19 cellular contexts compared by ENCODE assay signal in the genomic region with DNA sequence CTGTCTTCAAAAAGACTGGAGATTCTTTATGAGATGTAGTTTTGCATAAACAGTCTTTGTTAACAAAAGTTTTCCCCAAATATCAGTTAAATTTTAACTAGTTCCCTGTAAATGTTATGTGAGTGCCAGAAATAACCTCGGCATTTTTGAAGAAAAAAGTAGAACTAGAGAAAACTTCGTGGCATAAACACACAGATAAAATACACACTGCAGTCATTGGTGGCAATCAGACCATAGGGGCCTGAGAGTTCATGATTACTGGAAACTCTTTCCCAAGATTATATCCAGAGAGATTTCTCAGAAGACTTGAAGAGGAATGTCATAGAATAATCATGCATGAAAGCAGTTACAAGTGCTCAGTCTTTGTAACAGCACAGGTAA.
"Had no signal": no experiment of that assay in that cellular context is flagged by ENCODE, and none has a peak within 500 bp of the region (broad histone marks: within the 10 kb centered on the region; RNA-seq: fewer than 3 reads in every experiment).

No MANE protein-coding gene starts in this region.

- H3K36me3 Mint-ChIP-seq: neural progenitor cell, T-cell had no signal

- H3K27me3 Mint-ChIP-seq: activated naive CD8-positive, alpha-beta T cell treated with anti-CD3 and anti-CD28 coated beads, Interleukin-2, amount 50 U/mL, for 24 hours; activated T-helper 17 cell treated with anti-CD3 and anti-CD28 coated beads, Interleukin-2, amount 50 U/mL, for 72 hours; dendritic cell treated with granulocyte-macrophage colony-stimulating factor and Interleukin-4, amounts not matched to agents 40 ng/mL and 50 ng/mL, for 4 days; effector memory CD8-positive, alpha-beta T cell; T-cell had no signal

- ATAC-seq: activated naive CD8-positive, alpha-beta T cell treated with anti-CD3 and anti-CD28 coated beads, Interleukin-2, amount 50 U/mL, for 24 hours; activated T-helper 17 cell treated with anti-CD3 and anti-CD28 coated beads, Interleukin-2, amount 50 U/mL, for 72 hours; effector memory CD8-positive, alpha-beta T cell; stimulated activated naive CD8-positive, alpha-beta T cell treated with anti-CD3 and anti-CD28 coated beads, Interleukin-15, Interleukin-2, amounts not matched to agents 100 U/mL and 50 U/mL, for 24 hours; T-cell had no signal

- H3K4me1 ChIP-seq: ascending aorta, breast epithelium, upper lobe of left lung had no signal

- H3K27me3 ChIP-seq: ascending aorta, breast epithelium, ovary, upper lobe of left lung had no signal

- H3K4me3 ChIP-seq: ascending aorta, breast epithelium, neural progenitor cell, ovary had no signal

- H3K9me3 Mint-ChIP-seq: activated naive CD8-positive, alpha-beta T cell treated with anti-CD3 and anti-CD28 coated beads, Interleukin-2, amount 50 U/mL, for 24 hours; activated T-helper 17 cell treated with anti-CD3 and anti-CD28 coated beads, Interleukin-2, amount 50 U/mL, for 72 hours; effector memory CD8-positive, alpha-beta T cell; T-cell had no signal

- H3K4me1 Mint-ChIP-seq: activated naive CD8-positive, alpha-beta T cell treated with anti-CD3 and anti-CD28 coated beads, Interleukin-2, amount 50 U/mL, for 24 hours; activated T-helper 17 cell treated with anti-CD3 and anti-CD28 coated beads, Interleukin-2, amount 50 U/mL, for 72 hours; T-cell had no signal

- H3K27ac ChIP-seq: ascending aorta, breast epithelium, epithelial cell of prostate, neural progenitor cell, ovary, upper lobe of left lung had no signal

- DNase-seq: activated CD4-positive, CD25-positive, alpha-beta regulatory T cell treated with anti-CD3 and anti-CD28 coated beads, Interleukin-2, amount 50 U/mL, for 72 hours; activated naive CD4-positive, alpha-beta T cell treated with Interleukin-2 at 50 U/mL for 16 hours; activated naive CD8-positive, alpha-beta T cell treated with anti-CD3 and anti-CD28 coated beads, Interleukin-2, amount 50 U/mL, for 24 hours; activated T-cell treated with anti-CD3 and anti-CD28 coated beads for 4 hours; effector memory CD8-positive, alpha-beta T cell; retina; SK-N-SH; small intestine; stimulated activated naive CD8-positive, alpha-beta T cell treated with anti-CD3 and anti-CD28 coated beads, Interleukin-15, Interleukin-2, amounts not matched to agents 100 U/mL and 50 U/mL, for 24 hours; T-cell; T1000; upper lobe of left lung had no signal

- H3K9me3 ChIP-seq: ascending aorta, breast epithelium, ovary, SK-N-SH, upper lobe of left lung had no signal

- H3K27ac Mint-ChIP-seq: activated naive CD8-positive, alpha-beta T cell treated with anti-CD3 and anti-CD28 coated beads, Interleukin-2, amount 50 U/mL, for 24 hours; activated T-helper 17 cell treated with anti-CD3 and anti-CD28 coated beads, Interleukin-2, amount 50 U/mL, for 72 hours; dendritic cell treated with granulocyte-macrophage colony-stimulating factor and Interleukin-4, amounts not matched to agents 40 ng/mL and 50 ng/mL, for 4 days; effector memory CD8-positive, alpha-beta T cell; neural progenitor cell; T-cell had no signal

- H3K36me3 ChIP-seq: ascending aorta, breast epithelium, neural progenitor cell, ovary, upper lobe of left lung had no signal

- H3K4me3 Mint-ChIP-seq: activated naive CD8-positive, alpha-beta T cell treated with anti-CD3 and anti-CD28 coated beads, Interleukin-2, amount 50 U/mL, for 24 hours; activated T-helper 17 cell treated with anti-CD3 and anti-CD28 coated beads, Interleukin-2, amount 50 U/mL, for 72 hours; dendritic cell treated with granulocyte-macrophage colony-stimulating factor and Interleukin-4, amounts not matched to agents 40 ng/mL and 50 ng/mL, for 4 days; effector memory CD8-positive, alpha-beta T cell; neural progenitor cell; T-cell had no signal
